In genomic region chr22:26656896-26657851, GRCh38 we compare ENCODE assay signal across 8 cellular contexts. TPM values are rescaled to one million over a fixed set of nuclear protein-coding genes. Genes with fewer than 3 reads are reported as not detected.
DNase-seq lines count a peak whose midpoint lies in the region; ATAC-seq lines count a peak whose summit lies in the region.

TSS of gene MIAT (plus strand) at chr22:26657588.

- 5% methylated on average over 62 of the region's 62 CpGs for WGBS in HUES64

- peak within 1 kb of the TSS; percentile 68 for H3K4me3 ChIP-seq in HUES64 (ENCODE audit: low read length)

- H3K36me3 Mint-ChIP-seq in naive B cell = no peaks in the 10 kb centered on the region

- peak within 1 kb of the TSS; percentile 76 to 94 (median 84) for H3K4me3 Mint-ChIP-seq in naive B cell

- H3K4me1 Mint-ChIP-seq in naive B cell = peaks cover 21 to 27% (median 25%) of the 10 kb centered on the region in 3 donors

- H3K27ac ChIP-seq in HUES64 (ENCODE audit: low read depth, low read length) (peak within 1 kb of the TSS; percentile 83; the same call in 1 of the 2 replicates), temporal lobe (ENCODE audit: low read depth, low read length) (peak within 1 kb of the TSS; percentile 44)

- H3K27me3 Mint-ChIP-seq in naive B cell = peaks cover 28 to 48% (median 34%) of the 10 kb centered on the region in 3 donors

- peak; percentile 32 for DNase-seq in DMS153 treated with DMSO at 0.1 percent for 48 hours (lab: John Stamatoyannopoulos, UW; ENCODE audit: unreplicated experiment)
- DNase-seq in activated CD4-positive, alpha-beta T cell treated with anti-CD3 and anti-CD28 coated beads for 48 hours = peak; percentile 79
- DNase-seq in ecto neural progenitor cell (ENCODE audit: low spot score) = peak; percentile 81
- peak; percentile 21 for DNase-seq in naive B cell

- H3K4me1 ChIP-seq in HUES64 (ENCODE audit: insufficient read depth, low read length) = peaks cover 22% of the 10 kb centered on the region

- H3K27ac Mint-ChIP-seq in naive B cell = peak within 1 kb of the TSS in 2 of 6 donors; percentile 43 to 84

- peaks cover 26% of the 10 kb centered on the region for H3K27me3 ChIP-seq in HUES64 (ENCODE audit: insufficient read depth, low read length)

- no peaks in the 10 kb centered on the region for H3K9me3 Mint-ChIP-seq in naive B cell

- no peaks in the 10 kb centered on the region for H3K9me3 ChIP-seq in HUES64 (ENCODE audit: insufficient read depth, low read depth, low read length)

- ATAC-seq in naive B cell (ENCODE audit: low read depth in 2 of 2) (peak; percentile 85 to 90), HG03565 (IDR thresholded peaks at IDR 0.05; ENCODE audit: unreplicated experiment) (no peak), GM19328 (IDR thresholded peaks at IDR 0.05; ENCODE audit: unreplicated experiment) (no peak)

- peak within 1 kb of the TSS; percentile 65 for H3K9ac ChIP-seq in HUES64 (ENCODE audit: low read depth, low read length)

- peaks cover 3% of the 10 kb centered on the region for H3K36me3 ChIP-seq in HUES64 (ENCODE audit: insufficient read depth, low read length)

RNA-seq across cellular contexts. Expression of gene MIAT, which starts in this region (rescaled TPM):
- 20.0 TPM for polyA plus RNA-seq in HUES64 (2013, experiment 1 of 2)
- polyA plus RNA-seq in HUES64 (2013, experiment 2 of 2) = 22.8 TPM
- polyA plus RNA-seq in naive B cell (ENCODE audit: low read depth in 6 of 6) = under 1 TPM in 4 of 6 donors, not detected in 2; 0.04 to 0.16 (median 0.10) TPM
- 87.3 TPM for total RNA-seq in temporal lobe

Comparison
In these comparisons a context has a peak if more than half of its experiments do, and no peak if none do; other contexts are left out.
1. Peak in DNase-seq and ATAC-seq in naive B cell; RNA of the gene not detected or under 1 TPM.
2. DNase-seq: peak in every context shown above with its lines; median percentile 81 in ecto neural progenitor cell; 79 in activated CD4-positive, alpha-beta T cell treated with anti-CD3 and anti-CD28 coated beads for 48 hours; 32 in DMS153 treated with DMSO at 0.1 percent for 48 hours; 21 in naive B cell.